In genomic region chr1:147598631-147599361, GRCh38 we compare ENCODE assay signal across 8 cellular contexts. TPM values are rescaled to one million over a fixed set of nuclear protein-coding genes. Genes with fewer than 3 reads are reported as not detected.
DNase-seq lines count a peak whose midpoint lies in the region; ATAC-seq and TF ChIP-seq lines count a peak whose summit lies in the region.

No MANE protein-coding gene starts in this region.

- H3K36me3 Mint-ChIP-seq in neural progenitor cell = no peaks in the 10 kb centered on the region

- DNase-seq in NCI-H1694 (lab: John Stamatoyannopoulos, UW) (peak; percentile 29), fibroblast of the aortic adventitia (ENCODE audit: low read depth) (no peak), neural progenitor cell (ENCODE audit: low spot score) (peak; percentile 78), upper lobe of right lung (no peak), NCI-H2196 (lab: John Stamatoyannopoulos, UW; ENCODE audit: unreplicated experiment) (no peak)
- DNase-seq in activated T-cell treated with anti-CD3 and anti-CD28 coated beads, Interleukin-2, amount 50 U/mL, for 48 hours = peak; percentile 64 to 66

- no peaks in the 10 kb centered on the region for H3K36me3 ChIP-seq in neural progenitor cell
- no peaks in the 10 kb centered on the region for H3K36me3 ChIP-seq in upper lobe of right lung

- peak overlapping the region; percentile 84 for H3K27ac Mint-ChIP-seq in neural progenitor cell

- H3F3A ChIP-seq in neural progenitor cell (ENCODE audit: low read depth) = peaks cover 36% of the 10 kb centered on the region

- peaks cover 29% of the 10 kb centered on the region for H3K4me1 ChIP-seq in neural progenitor cell
- H3K4me1 ChIP-seq in upper lobe of right lung = peaks cover 12% of the 10 kb centered on the region

- peaks cover 62% of the 10 kb centered on the region for H4K20me1 ChIP-seq in neural progenitor cell (ENCODE audit: low read depth)

- no peaks in the 10 kb centered on the region for H3K27me3 Mint-ChIP-seq in neural progenitor cell (ENCODE audit: insufficient read depth, low read depth)

- H3K4me2 ChIP-seq in neural progenitor cell = peak overlapping the region; percentile 79

- intact Hi-C loops in upper lobe of right lung (cut with DNase I) = no loop called here

- peak overlapping the region; percentile 85 for H3K4me3 Mint-ChIP-seq in neural progenitor cell

- H3K27ac ChIP-seq in C4-2B (peak overlapping the region; percentile 92), neural progenitor cell (peak overlapping the region; percentile 76), upper lobe of right lung (peak overlapping the region; percentile 85)

- H3K9ac ChIP-seq in neural progenitor cell = peak overlapping the region; percentile 34

- ATAC-seq in GM21529 (IDR thresholded peaks at IDR 0.05; ENCODE audit: unreplicated experiment) = peak; percentile 19
- ATAC-seq in upper lobe of right lung = peak; percentile 3

- peaks cover 82% of the 10 kb centered on the region for H3K79me2 ChIP-seq in neural progenitor cell (ENCODE audit: low read depth)

- H3K27me3 ChIP-seq in neural progenitor cell = no peaks in the 10 kb centered on the region
- no peaks in the 10 kb centered on the region for H3K27me3 ChIP-seq in upper lobe of right lung

- H3K4me3 ChIP-seq in fibroblast of the aortic adventitia (ENCODE audit: low read depth, low read length) (peak overlapping the region; percentile 76), neural progenitor cell (peak overlapping the region; percentile 83), upper lobe of right lung (peak overlapping the region; percentile 87)

- H3K9me3 Mint-ChIP-seq in neural progenitor cell = no peaks in the 10 kb centered on the region

- TF ChIP-seq CTCF in C4-2B (conservative IDR thresholded peaks at IDR 0.05) = no peak
- no peak for TF ChIP-seq CTCF in fibroblast of the aortic adventitia (IDR thresholded peaks at IDR 0.05; ENCODE audit: insufficient read depth, low read length)
- no peak for TF ChIP-seq CTCF in neural progenitor cell (IDR thresholded peaks at IDR 0.05)
- TF ChIP-seq CTCF in upper lobe of right lung (IDR thresholded peaks at IDR 0.05) = no peak

- no peaks in the 10 kb centered on the region for H3K9me3 ChIP-seq in neural progenitor cell (ENCODE audit: low read depth)
- H3K9me3 ChIP-seq in upper lobe of right lung = no peaks in the 10 kb centered on the region

- H2AFZ ChIP-seq in neural progenitor cell (replicated peaks) = no peak overlapping the region

- H3K4me1 Mint-ChIP-seq in neural progenitor cell = peaks cover 37% of the 10 kb centered on the region

RNA-seq across cellular contexts. Expression of gene BCL9, which starts 57.5 kb away (rescaled TPM):
- total RNA-seq in fibroblast of the aortic adventitia (ENCODE audit: low replicate concordance) = 1.6 and 8.9 TPM in 2 replicates
- 48.7 and 61.1 TPM in 2 replicates for total RNA-seq in neural progenitor cell (ENCODE audit: low replicate concordance)
- 13.7 TPM for total RNA-seq in upper lobe of right lung

Comparison
In these comparisons a context has a peak if more than half of its experiments do, and no peak if none do; other contexts are left out.
1. DNase-seq: peak in NCI-H1694 (single experiment), activated T-cell treated with anti-CD3 and anti-CD28 coated beads, Interleukin-2, amount 50 U/mL, for 48 hours (2 of 2) and neural progenitor cell (single experiment); none in fibroblast of the aortic adventitia (single experiment), upper lobe of right lung (single experiment) and NCI-H2196 (single experiment).
2. Peak in every context shown above with its lines, with median percentiles within 50 percentile points of each other: H3K27ac ChIP-seq and H3K4me3 ChIP-seq.